In genomic region chr7:43196379-43196778, GRCh38 we compare ENCODE assay signal across 2 cellular contexts.
TF ChIP-seq lines count a peak whose summit lies in the region.

No MANE protein-coding gene starts in this region.

TF ChIP-seq in WTC11, 78 proteins besides CTCF, POLR2A, EP300 and RAD21:
- TF ChIP-seq ELF4 (CRISPR knock-in tag; IDR thresholded peaks at IDR 0.05; ENCODE audit: low read depth) (no peak), PREB (CRISPR knock-in tag; IDR thresholded peaks at IDR 0.05; ENCODE audit: borderline replicate concordance) (no peak), ZNF423 (CRISPR knock-in tag; IDR thresholded peaks at IDR 0.05) (no peak), USF1 (CRISPR knock-in tag; IDR thresholded peaks at IDR 0.05) (no peak)

TF ChIP-seq in HepG2, 621 proteins besides CTCF, POLR2A, EP300 and RAD21:
- TF ChIP-seq CEBPZ (IDR thresholded peaks at IDR 0.05; ENCODE audit: low read length): no peak
- TF ChIP-seq TEF (CRISPR knock-in tag; IDR thresholded peaks at IDR 0.05): no peak
